Comparison of ENCODE assay signal across 21 cellular contexts in genomic region chr5:10629661-10630060, GRCh38.
"Had no signal": no experiment of that assay in that cellular context is flagged by ENCODE, and none has a peak within 500 bp of the region (broad histone marks: within the 10 kb centered on the region; RNA-seq: fewer than 3 reads in every experiment).

No MANE protein-coding gene starts in this region.

- H3K27ac Mint-ChIP-seq: activated CD8-positive, alpha-beta T cell treated with anti-CD3 and anti-CD28 coated beads for 36 hours; activated naive CD4-positive, alpha-beta T cell treated with anti-CD3 and anti-CD28 coated beads, Interleukin-2, amount 10 ng/mL, durations not matched to agents 7 days and 5 days; activated T-helper 17 cell treated with anti-CD3 and anti-CD28 coated beads, Interleukin-2, amount 50 U/mL, for 72 hours; nephron progenitor cell; T-helper 2 cell treated with Interferon-gamma antibody and Interleukin-4, amounts not matched to agents 5 μg/mL and 100 μg/mL, for 36 hours had no signal

- H3K27me3 ChIP-seq: cardiac muscle cell, esophagus squamous epithelium, spleen, transverse colon, vagina had no signal

- H3K36me3 ChIP-seq: cardiac muscle cell, esophagus squamous epithelium, spleen, transverse colon, vagina had no signal

- H3K9me3 Mint-ChIP-seq: activated naive CD4-positive, alpha-beta T cell treated with anti-CD3 and anti-CD28 coated beads, Interleukin-2, amount 10 ng/mL, durations not matched to agents 7 days and 5 days; activated T-helper 17 cell treated with anti-CD3 and anti-CD28 coated beads, Interleukin-2, amount 50 U/mL, for 72 hours; nephron progenitor cell had no signal

- DNase-seq: activated CD4-positive, alpha-beta T cell treated with anti-CD3 and anti-CD28 coated beads for 48 hours; activated CD4-positive, CD25-positive, alpha-beta regulatory T cell; activated CD8-positive, alpha-beta T cell treated with anti-CD3 and anti-CD28 coated beads for 36 hours; activated naive CD4-positive, alpha-beta T cell treated with anti-CD3 and anti-CD28 coated beads, Interleukin-2, amount 10 ng/mL, durations not matched to agents 7 days and 5 days; activated T-cell treated with anti-CD3 and anti-CD28 coated beads, Interleukin-2, amount 50 U/mL, for 1 hour; amniotic stem cell; dermis blood vessel endothelial cell; effector memory CD4-positive, alpha-beta T cell; esophagus squamous epithelium; nephron progenitor cell; occipital lobe; retina; stimulated activated CD4-positive, alpha-beta T cell treated with anti-CD3 and anti-CD28 coated beads, Interleukin-4, amount 100 ng/mL, for 4 hours; stimulated activated naive CD4-positive, alpha-beta T cell; transverse colon had no signal

- H3K4me3 Mint-ChIP-seq: activated CD8-positive, alpha-beta T cell treated with anti-CD3 and anti-CD28 coated beads for 36 hours; activated naive CD4-positive, alpha-beta T cell treated with anti-CD3 and anti-CD28 coated beads, Interleukin-2, amount 10 ng/mL, durations not matched to agents 7 days and 5 days; nephron progenitor cell; T-helper 2 cell treated with Interferon-gamma antibody and Interleukin-4, amounts not matched to agents 5 μg/mL and 100 μg/mL, for 36 hours had no signal

- H3K9me3 ChIP-seq: esophagus squamous epithelium, spleen, transverse colon, vagina had no signal

- FAIRE-seq: endothelial cell of umbilical vein had no signal

- H3K27ac ChIP-seq: cardiac muscle cell, esophagus squamous epithelium, spleen, transverse colon, vagina had no signal

- H3K36me3 Mint-ChIP-seq: activated naive CD4-positive, alpha-beta T cell treated with anti-CD3 and anti-CD28 coated beads, Interleukin-2, amount 10 ng/mL, durations not matched to agents 7 days and 5 days had no signal

- ATAC-seq: activated CD8-positive, alpha-beta T cell treated with anti-CD3 and anti-CD28 coated beads for 36 hours; activated T-helper 17 cell treated with anti-CD3 and anti-CD28 coated beads, Interleukin-2, amount 50 U/mL, for 72 hours had no signal

- H3K4me3 ChIP-seq: cardiac muscle cell, esophagus squamous epithelium, spleen, transverse colon, vagina had no signal
